ENCODE assay signal across 8 cellular contexts in the genomic region with DNA sequence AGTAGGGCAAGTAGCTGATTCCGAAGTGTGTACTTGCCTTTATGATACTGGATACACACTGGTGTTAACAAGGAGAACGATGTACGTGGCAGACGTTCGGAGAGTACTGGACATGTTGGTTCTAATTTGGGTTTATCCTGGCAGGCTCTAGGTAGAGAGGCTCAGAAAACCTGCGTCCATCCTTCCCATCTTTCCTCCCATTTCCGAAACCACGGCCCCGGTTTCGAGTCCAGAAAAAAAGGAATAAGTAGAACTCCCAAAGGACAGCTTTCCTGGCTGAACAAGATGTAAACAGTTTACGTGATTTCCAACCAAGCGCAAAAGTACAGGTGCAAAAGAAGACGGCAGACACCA. TPM values are rescaled to one million over a fixed set of nuclear protein-coding genes. Genes with fewer than 3 reads are reported as not detected.
DNase-seq lines count a peak whose midpoint lies in the region; ATAC-seq lines count a peak whose summit lies in the region.

No MANE protein-coding gene starts in this region.

- H3K4me3 ChIP-seq in iPS-18c (ENCODE audit: insufficient read depth, low read depth, low read length) (peak overlapping the region; percentile 96), subcutaneous abdominal adipose tissue (ENCODE audit: low read depth in 1 of 5, low read length in 5 of 5) (peak overlapping the region; percentile 88 to 96 (median 92))

- H3K4me3 Mint-ChIP-seq in activated T-cell treated with anti-CD3 and anti-CD28 coated beads, Interleukin-2, amount 50 U/mL, for 24 hours: peak overlapping the region; percentile 97

- DNase-seq in activated T-cell treated with anti-CD3 and anti-CD28 coated beads, Interleukin-2, amount 50 U/mL, for 24 hours: no peak
- no peak for DNase-seq in activated T-cell treated with anti-CD3 and anti-CD28 coated beads, Interleukin-2, amount 50 U/mL, for 48 hours
- DNase-seq in activated naive CD4-positive, alpha-beta T cell treated with anti-CD3 and anti-CD28 coated beads, Interleukin-2, amount 50 U/mL, for 72 hours (ENCODE audit: low spot score in 2 of 2): no peak
- DNase-seq in NCI-H1436 (lab: John Stamatoyannopoulos, UW): no peak
- DNase-seq in stimulated activated CD4-positive, alpha-beta T cell treated with anti-CD3 and anti-CD28 coated beads, Interleukin-15, amount 100 ng/mL, for 24 hours: no peak

- H3K9me3 ChIP-seq in iPS-18c (ENCODE audit: control insufficient read depth, insufficient read depth, low read length) (no peaks in the 10 kb centered on the region), subcutaneous abdominal adipose tissue (ENCODE audit: control insufficient read depth in 5 of 5, low read length in 5 of 5) (no peaks in the 10 kb centered on the region)

- H3K9ac ChIP-seq in subcutaneous abdominal adipose tissue (ENCODE audit: low read length in 5 of 5): peak overlapping the region in 4 of 5 donors; percentile 86 to 94 (median 92)

- no peaks in the 10 kb centered on the region for H3K36me3 ChIP-seq in subcutaneous abdominal adipose tissue (ENCODE audit: control insufficient read depth in 5 of 5, insufficient read depth in 5 of 5, low read length in 5 of 5)

- peaks cover 18% of the 10 kb centered on the region for H3K36me3 Mint-ChIP-seq in activated T-cell treated with anti-CD3 and anti-CD28 coated beads, Interleukin-2, amount 50 U/mL, for 24 hours (ENCODE audit: low read depth)
- peaks cover 9 to 15% of the 10 kb centered on the region in 2 donors for H3K36me3 Mint-ChIP-seq in activated naive CD4-positive, alpha-beta T cell treated with anti-CD3 and anti-CD28 coated beads, Interleukin-2, amount 50 U/mL, for 72 hours

- peak overlapping the region; percentile 66 for H3K27ac ChIP-seq in subcutaneous abdominal adipose tissue (ENCODE audit: low read depth, low read length)

- peaks cover 2 to 31% (median 21%) of the 10 kb centered on the region in 5 donors for H3K4me1 ChIP-seq in subcutaneous abdominal adipose tissue (ENCODE audit: control insufficient read depth in 5 of 5, insufficient read depth in 5 of 5, low read length in 5 of 5)

- no peaks in the 10 kb centered on the region for H3K9me3 Mint-ChIP-seq in activated T-cell treated with anti-CD3 and anti-CD28 coated beads, Interleukin-2, amount 50 U/mL, for 24 hours
- no peaks in the 10 kb centered on the region for H3K9me3 Mint-ChIP-seq in activated naive CD4-positive, alpha-beta T cell treated with anti-CD3 and anti-CD28 coated beads, Interleukin-2, amount 50 U/mL, for 72 hours

- H3K27me3 Mint-ChIP-seq in activated T-cell treated with anti-CD3 and anti-CD28 coated beads, Interleukin-2, amount 50 U/mL, for 24 hours: no peaks in the 10 kb centered on the region

- peak; percentile 6 for ATAC-seq in HG03108 (IDR thresholded peaks at IDR 0.05; ENCODE audit: unreplicated experiment)
- peak; percentile 8 to 19 for ATAC-seq in activated naive CD4-positive, alpha-beta T cell treated with anti-CD3 and anti-CD28 coated beads, Interleukin-2, amount 50 U/mL, for 72 hours

- H3K4me1 Mint-ChIP-seq in activated T-cell treated with anti-CD3 and anti-CD28 coated beads, Interleukin-2, amount 50 U/mL, for 24 hours (ENCODE audit: low read depth): peaks cover 32% of the 10 kb centered on the region

- H3K27me3 ChIP-seq in subcutaneous abdominal adipose tissue (ENCODE audit: control insufficient read depth in 5 of 5, insufficient read depth in 4 of 5, low read length in 5 of 5): no peaks in the 10 kb centered on the region

- H3K27ac Mint-ChIP-seq in activated T-cell treated with anti-CD3 and anti-CD28 coated beads, Interleukin-2, amount 50 U/mL, for 24 hours: peak overlapping the region; percentile 95
- H3K27ac Mint-ChIP-seq in activated naive CD4-positive, alpha-beta T cell treated with anti-CD3 and anti-CD28 coated beads, Interleukin-2, amount 50 U/mL, for 72 hours: peak overlapping the region; percentile 86 to 98

RNA-seq across cellular contexts. Expression of gene SLC30A9, which starts 0.3 kb away (rescaled TPM):
- 10 to 100 TPM; 23.5 to 59.4 TPM for total RNA-seq in activated naive CD4-positive, alpha-beta T cell treated with anti-CD3 and anti-CD28 coated beads, Interleukin-2, amount 50 U/mL, for 72 hours

RNA-seq across cellular contexts. Expression of gene DCAF4L1, which starts 8.4 kb away (rescaled TPM):
- total RNA-seq in activated naive CD4-positive, alpha-beta T cell treated with anti-CD3 and anti-CD28 coated beads, Interleukin-2, amount 50 U/mL, for 72 hours: under 1 TPM; 0.21 to 0.27 TPM

RNA-seq across cellular contexts. Expression of gene TMEM33, which starts 54.8 kb away (rescaled TPM):
- total RNA-seq in activated naive CD4-positive, alpha-beta T cell treated with anti-CD3 and anti-CD28 coated beads, Interleukin-2, amount 50 U/mL, for 72 hours: 10 to 100 TPM; 38.7 to 45.6 TPM
